In genomic region chr11:35187996-35188395, GRCh38 we compare ENCODE assay signal across 28 cellular contexts. TPM values are rescaled to one million over a fixed set of nuclear protein-coding genes. Genes with fewer than 3 reads are reported as not detected.
DNase-seq lines count a peak whose midpoint lies in the region; ATAC-seq, FAIRE-seq and TF ChIP-seq lines count a peak whose summit lies in the region.
"Had no signal": no experiment of that assay in that cellular context is flagged by ENCODE, and none has a peak within 500 bp of the region (broad histone marks: within the 10 kb centered on the region; RNA-seq: fewer than 3 reads in every experiment).

No MANE protein-coding gene starts in this region.

- H3K4me1 Mint-ChIP-seq in CD4-positive, CD25-positive, alpha-beta regulatory T cell, result peaks cover 31 to 91% (median 66%) of the 10 kb centered on the region in 4 donors
- H3K4me1 Mint-ChIP-seq in activated naive CD8-positive, alpha-beta T cell treated with anti-CD3 and anti-CD28 coated beads, Interleukin-2, amount 10 ng/mL, durations not matched to agents 7 days and 5 days, result peaks cover 35% of the 10 kb centered on the region
- peaks cover 33 to 93% (median 81%) of the 10 kb centered on the region in 4 donors for H3K4me1 Mint-ChIP-seq in naive thymus-derived CD8-positive, alpha-beta T cell
- peaks cover 46% of the 10 kb centered on the region for H3K4me1 Mint-ChIP-seq in activated T-helper 17 cell treated with anti-CD3 and anti-CD28 coated beads, Interleukin-2, amount 50 U/mL, for 72 hours

- H3K36me3 Mint-ChIP-seq in CD4-positive, CD25-positive, alpha-beta regulatory T cell, result peaks cover 71% of the 10 kb centered on the region
- peaks cover 82% of the 10 kb centered on the region for H3K36me3 Mint-ChIP-seq in activated naive CD8-positive, alpha-beta T cell treated with anti-CD3 and anti-CD28 coated beads, Interleukin-2, amount 10 ng/mL, durations not matched to agents 7 days and 5 days
- peaks cover 41 to 95% (median 74%) of the 10 kb centered on the region in 3 donors for H3K36me3 Mint-ChIP-seq in naive thymus-derived CD8-positive, alpha-beta T cell
- H3K36me3 Mint-ChIP-seq in activated T-helper 17 cell treated with anti-CD3 and anti-CD28 coated beads, Interleukin-2, amount 50 U/mL, for 72 hours (ENCODE audit: low read depth), result peaks cover 100% of the 10 kb centered on the region
- H3K36me3 Mint-ChIP-seq: mesothelial cell of epicardium, WTC11 had no signal

- H3K27me3 ChIP-seq in CD4-positive, CD25-positive, alpha-beta regulatory T cell (ENCODE audit: control insufficient read depth, insufficient read depth, low read length), result no peaks in the 10 kb centered on the region
- H3K27me3 ChIP-seq in heart right ventricle, result no peaks in the 10 kb centered on the region
- H3K27me3 ChIP-seq: right lobe of liver, stomach, tibial artery had no signal

- TF ChIP-seq CTCF in heart right ventricle (IDR thresholded peaks at IDR 0.05), result no peak

- peaks cover 98% of the 10 kb centered on the region for H3K36me3 ChIP-seq in CD4-positive, CD25-positive, alpha-beta regulatory T cell (ENCODE audit: control insufficient read depth, insufficient read depth, low read length)
- peaks cover 0 to 100% (median 0%) of the 10 kb centered on the region in 9 donors for H3K36me3 ChIP-seq in heart right ventricle
- H3K36me3 ChIP-seq: right lobe of liver had no signal

- peak overlapping the region; percentile 15 for H3K27ac ChIP-seq in CD4-positive, CD25-positive, alpha-beta regulatory T cell (ENCODE audit: insufficient read depth, low read length, poor library complexity, severe bottlenecking)
- no peak overlapping the region for H3K27ac ChIP-seq in heart right ventricle
- H3K27ac ChIP-seq: C4-2B, right lobe of liver, tibial artery had no signal

- peaks cover 50% of the 10 kb centered on the region for H3K4me1 ChIP-seq in CD4-positive, CD25-positive, alpha-beta regulatory T cell (ENCODE audit: control insufficient read depth, insufficient read depth, low read length, poor library complexity, severe bottlenecking)
- peaks cover 2 to 73% (median 24%) of the 10 kb centered on the region in 9 donors for H3K4me1 ChIP-seq in heart right ventricle

- no peak overlapping the region for H3K4me3 ChIP-seq in CD4-positive, CD25-positive, alpha-beta regulatory T cell (ENCODE audit: low read depth, low read length)
- no peak overlapping the region for H3K4me3 ChIP-seq in heart right ventricle
- H3K4me3 ChIP-seq: GM23338, K562, right lobe of liver, stomach, tibial artery had no signal

- no peak for DNase-seq in CD4-positive, CD25-positive, alpha-beta regulatory T cell
- no peak for DNase-seq in GM12892 (ENCODE audit: insufficient read length)
- no peak for DNase-seq in activated naive CD8-positive, alpha-beta T cell treated with anti-CD3 and anti-CD28 coated beads, Interleukin-2, amount 10 ng/mL, durations not matched to agents 7 days and 5 days
- no peak for DNase-seq in naive thymus-derived CD8-positive, alpha-beta T cell
- DNase-seq in occipital lobe (lab: John Stamatoyannopoulos, UW), result no peak
- no peak for DNase-seq in globus pallidus (ENCODE audit: low spot score)
- no peak for DNase-seq in heart right ventricle
- DNase-seq: aorta, dermis blood vessel endothelial cell, DMS153, left colon, MM.1S, NCI-H1417 treated with DMSO at 0.1 percent for 48 hours, NCI-H446, NCI-H82, posterior cingulate gyrus, right lobe of liver, stomach, T1000, tibial artery had no signal

- 0 out of 2 replicates have a peak, but pooled peaks have one; percentile 8 for TF ChIP-seq POLR2A in GM12892 (IDR thresholded peaks at IDR 0.05; ENCODE audit: low read depth, low read length)

- peak overlapping the region; percentile 64 to 83 (median 73) for H3K27ac Mint-ChIP-seq in CD4-positive, CD25-positive, alpha-beta regulatory T cell
- H3K27ac Mint-ChIP-seq in activated naive CD8-positive, alpha-beta T cell treated with anti-CD3 and anti-CD28 coated beads, Interleukin-2, amount 10 ng/mL, durations not matched to agents 7 days and 5 days, result peak overlapping the region; percentile 35
- peak overlapping the region in 9 of 10 donors; percentile 43 to 88 (median 71) for H3K27ac Mint-ChIP-seq in naive thymus-derived CD8-positive, alpha-beta T cell
- H3K27ac Mint-ChIP-seq in activated T-helper 17 cell treated with anti-CD3 and anti-CD28 coated beads, Interleukin-2, amount 50 U/mL, for 72 hours, result no peak overlapping the region
- H3K27ac Mint-ChIP-seq: GM23338, mesothelial cell of epicardium, WTC11 had no signal

- peak; percentile 42 for FAIRE-seq in GM12892 (lab: Jason Lieb, UNC)
- FAIRE-seq: endothelial cell of umbilical vein, K562 had no signal

- intact Hi-C loops in heart right ventricle (cut with DNase I), result no loop called here

- POLR2A ChIA-PET in activated naive CD8-positive, alpha-beta T cell treated with anti-CD3 and anti-CD28 coated beads, Interleukin-2, amount 10 ng/mL, durations not matched to agents 7 days and 5 days (lab: Charles Lee), result no interaction called here
- POLR2A ChIA-PET in naive thymus-derived CD8-positive, alpha-beta T cell (lab: Charles Lee), result no interaction called here

- 82 to 92% methylated on average over 3 of the region's 3 CpGs for WGBS in heart right ventricle, 2 donors

- no peaks in the 10 kb centered on the region for H3K27me3 Mint-ChIP-seq in CD4-positive, CD25-positive, alpha-beta regulatory T cell
- no peaks in the 10 kb centered on the region for H3K27me3 Mint-ChIP-seq in activated naive CD8-positive, alpha-beta T cell treated with anti-CD3 and anti-CD28 coated beads, Interleukin-2, amount 10 ng/mL, durations not matched to agents 7 days and 5 days
- H3K27me3 Mint-ChIP-seq in naive thymus-derived CD8-positive, alpha-beta T cell, result no peaks in the 10 kb centered on the region
- no peaks in the 10 kb centered on the region for H3K27me3 Mint-ChIP-seq in activated T-helper 17 cell treated with anti-CD3 and anti-CD28 coated beads, Interleukin-2, amount 50 U/mL, for 72 hours

- no peaks in the 10 kb centered on the region for H3K9me3 ChIP-seq in CD4-positive, CD25-positive, alpha-beta regulatory T cell (ENCODE audit: control insufficient read depth in 2 of 2, low read length in 2 of 2)
- H3K9me3 ChIP-seq in heart right ventricle, result no peaks in the 10 kb centered on the region
- H3K9me3 ChIP-seq: right lobe of liver, stomach, tibial artery had no signal

- no peaks in the 10 kb centered on the region for H3K9me3 Mint-ChIP-seq in CD4-positive, CD25-positive, alpha-beta regulatory T cell
- H3K9me3 Mint-ChIP-seq in activated naive CD8-positive, alpha-beta T cell treated with anti-CD3 and anti-CD28 coated beads, Interleukin-2, amount 10 ng/mL, durations not matched to agents 7 days and 5 days, result no peaks in the 10 kb centered on the region
- no peaks in the 10 kb centered on the region for H3K9me3 Mint-ChIP-seq in naive thymus-derived CD8-positive, alpha-beta T cell
- no peaks in the 10 kb centered on the region for H3K9me3 Mint-ChIP-seq in activated T-helper 17 cell treated with anti-CD3 and anti-CD28 coated beads, Interleukin-2, amount 50 U/mL, for 72 hours
- H3K9me3 Mint-ChIP-seq: GM23338, mesothelial cell of epicardium, WTC11 had no signal

- no peak for ATAC-seq in CD4-positive, CD25-positive, alpha-beta regulatory T cell (ENCODE audit: low read depth in 2 of 2)
- no peak for ATAC-seq in activated naive CD8-positive, alpha-beta T cell treated with anti-CD3 and anti-CD28 coated beads, Interleukin-2, amount 10 ng/mL, durations not matched to agents 7 days and 5 days (ENCODE audit: low read depth)
- peak in 1 of 2 donors; percentile 5 for ATAC-seq in naive thymus-derived CD8-positive, alpha-beta T cell
- no peak for ATAC-seq in activated T-helper 17 cell treated with anti-CD3 and anti-CD28 coated beads, Interleukin-2, amount 50 U/mL, for 72 hours (replicated peaks)
- no peak for ATAC-seq in heart right ventricle
- ATAC-seq: GM23338, K562, left colon, right lobe of liver, Right ventricle myocardium inferior, WTC11 had no signal

- peak overlapping the region in 2 of 4 donors; percentile 22 to 38 for H3K4me3 Mint-ChIP-seq in CD4-positive, CD25-positive, alpha-beta regulatory T cell
- H3K4me3 Mint-ChIP-seq in activated naive CD8-positive, alpha-beta T cell treated with anti-CD3 and anti-CD28 coated beads, Interleukin-2, amount 10 ng/mL, durations not matched to agents 7 days and 5 days, result no peak overlapping the region
- H3K4me3 Mint-ChIP-seq in naive thymus-derived CD8-positive, alpha-beta T cell, result peak overlapping the region in 1 of 10 donors; percentile 1
- H3K4me3 Mint-ChIP-seq in activated T-helper 17 cell treated with anti-CD3 and anti-CD28 coated beads, Interleukin-2, amount 50 U/mL, for 72 hours, result no peak overlapping the region
- H3K4me3 Mint-ChIP-seq: GM23338, mesothelial cell of epicardium, WTC11 had no signal

RNA-seq across cellular contexts. Expression of gene CD44, which starts 49.0 kb away (rescaled TPM):
- total RNA-seq in CD4-positive, CD25-positive, alpha-beta regulatory T cell, result 1,181 TPM
- 100 to 1,000 TPM; 441 to 539 (median 477) TPM for polyA plus RNA-seq in CD4-positive, CD25-positive, alpha-beta regulatory T cell
- 449 TPM for polyA plus RNA-seq in GM12892 (2012; ENCODE audit: missing spikeins)
- 100 to 1,000 TPM; 551 to 555 TPM for total RNA-seq in activated naive CD8-positive, alpha-beta T cell treated with anti-CD3 and anti-CD28 coated beads, Interleukin-2, amount 10 ng/mL, durations not matched to agents 7 days and 5 days
- total RNA-seq in naive thymus-derived CD8-positive, alpha-beta T cell, result 100 to 1,000 TPM; 650 to 703 TPM
- polyA plus RNA-seq in naive thymus-derived CD8-positive, alpha-beta T cell, result 100 to 1,000 TPM; 291 TPM
- total RNA-seq in occipital lobe (6.2 TPM), heart right ventricle (100 to 1,000 TPM in 1 of 10 donors, 10 to 100 TPM in 9; 18.9 to 104 (median 27.1) TPM)
- 100 to 1,000 TPM; 408 to 664 TPM for total RNA-seq in activated T-helper 17 cell treated with anti-CD3 and anti-CD28 coated beads, Interleukin-2, amount 50 U/mL, for 72 hours
- 10 to 100 TPM in 1 of 2 donors, 1 to 10 TPM in 1; 7.0 to 18.8 TPM for polyA plus RNA-seq in heart right ventricle
